12 cellular contexts compared by ENCODE assay signal in genomic region chr7:139762886-139763285, GRCh38. TPM values are rescaled to one million over a fixed set of nuclear protein-coding genes. Genes with fewer than 3 reads are reported as not detected.
DNase-seq lines count a peak whose midpoint lies in the region; ATAC-seq, FAIRE-seq and TF ChIP-seq lines count a peak whose summit lies in the region.
"Had no signal": no experiment of that assay in that cellular context is flagged by ENCODE, and none has a peak within 500 bp of the region (broad histone marks: within the 10 kb centered on the region; RNA-seq: fewer than 3 reads in every experiment).

No MANE protein-coding gene starts in this region.

- peak overlapping the region in 5 of 12 donors; percentile 7 to 38 (median 13) for H3K27ac ChIP-seq in heart left ventricle
- H3K27ac ChIP-seq in pancreas: no peak overlapping the region

- H3K9me3 ChIP-seq in adipocyte (ENCODE audit: control insufficient read depth, low read length): no peaks in the 10 kb centered on the region
- H3K9me3 ChIP-seq in heart left ventricle: no peaks in the 10 kb centered on the region
- no peaks in the 10 kb centered on the region for H3K9me3 ChIP-seq in pancreas

- H3K4me3 ChIP-seq in adipocyte (ENCODE audit: low read length): no peak overlapping the region
- no peak overlapping the region for H3K4me3 ChIP-seq in heart left ventricle
- no peak overlapping the region for H3K4me3 ChIP-seq in pancreas
- H3K4me3 ChIP-seq: dorsolateral prefrontal cortex had no signal

- H3K27me3 ChIP-seq in adipocyte (replicated peaks; ENCODE audit: control insufficient read depth, insufficient read depth, low read length): no peaks in the 10 kb centered on the region
- H3K27me3 ChIP-seq in heart left ventricle: no peaks in the 10 kb centered on the region
- no peaks in the 10 kb centered on the region for H3K27me3 ChIP-seq in pancreas
- H3K27me3 ChIP-seq: dorsolateral prefrontal cortex had no signal

- H3K9ac ChIP-seq in adipocyte (ENCODE audit: low read length): no peak overlapping the region

- peaks cover 6% of the 10 kb centered on the region for H3K36me3 ChIP-seq in adipocyte (ENCODE audit: control insufficient read depth, insufficient read depth, low read length, severe bottlenecking)
- H3K36me3 ChIP-seq in heart left ventricle: peaks cover 0 to 9% (median 0%) of the 10 kb centered on the region in 9 donors
- H3K36me3 ChIP-seq in pancreas: no peaks in the 10 kb centered on the region

- peaks cover 22% of the 10 kb centered on the region for H3K4me1 ChIP-seq in adipocyte (ENCODE audit: control insufficient read depth, insufficient read depth, low read length)
- H3K4me1 ChIP-seq in heart left ventricle: peaks cover 5 to 90% (median 51%) of the 10 kb centered on the region in 12 donors
- peaks cover 0 to 11% (median 3%) of the 10 kb centered on the region in 3 donors for H3K4me1 ChIP-seq in pancreas

- peak in 3 of 4 donors; percentile 44 to 68 (median 50) for ATAC-seq in heart left ventricle
- ATAC-seq in pancreas: peak in 3 of 4 donors; percentile 21 to 64 (median 60)
- ATAC-seq in HG03175 (IDR thresholded peaks at IDR 0.05; ENCODE audit: unreplicated experiment): no peak
- no peak for ATAC-seq in HG03571 (IDR thresholded peaks at IDR 0.05; ENCODE audit: unreplicated experiment)

- TF ChIP-seq CTCF in heart left ventricle (IDR thresholded peaks at IDR 0.05) (no peak), pancreas (IDR thresholded peaks at IDR 0.05) (no peak)

- intact Hi-C loops in heart left ventricle (cut with DNase I) (no loop called here), pancreas (cut with DNase I) (loop anchor here in 1 of 3 donors (10.0 kb wide), 1 partner anchor 118 kb away; no protein-coding TSS in a partner anchor)

- peak; percentile 69 for DNase-seq in H4 (ENCODE audit: low spot score)
- DNase-seq in adipocyte (ENCODE audit: low read depth): peak; percentile 60
- DNase-seq in heart left ventricle: no peak
- no peak for DNase-seq in pancreas
- DNase-seq in T-helper 9 cell: no peak
- DNase-seq in stimulated activated naive CD4-positive, alpha-beta T cell (lab: John Stamatoyannopoulos, UW): no peak
- DNase-seq: activated T-cell treated with anti-CD3 and anti-CD28 coated beads for 4 hours, DND-41, dorsolateral prefrontal cortex, NCI-H1092 had no signal

- no peak for FAIRE-seq in pancreas (lab: Jason Lieb, UNC)

- 27 to 42% (median 34%) methylated on average over 2 of the region's 2 CpGs for WGBS in heart left ventricle, 4 donors
- 80 to 89% methylated on average over 2 of the region's 2 CpGs for WGBS in pancreas, 2 donors

- no peak for TF ChIP-seq POLR2A in heart left ventricle (IDR thresholded peaks at IDR 0.05)

RNA-seq across cellular contexts. Expression of gene HIPK2, which starts 14.9 kb away (rescaled TPM):
- 12.5 and 15.4 TPM in 2 replicates for total RNA-seq in H4 (2014; rRNA removed; shearing (Covaris generic))
- total RNA-seq in heart left ventricle: 100 to 1,000 TPM; 102 to 244 (median 143) TPM
- polyA plus RNA-seq in heart left ventricle: 100 to 1,000 TPM in 1 of 2 donors, 10 to 100 TPM in 1; 43.2 to 205 TPM
- 10 to 100 TPM; 21.4 to 49.0 (median 26.5) TPM for total RNA-seq in pancreas
- 1 to 10 TPM; 6.7 to 9.8 TPM for polyA plus RNA-seq in pancreas

Comparison
In these comparisons a context has a peak if more than half of its experiments do, and no peak if none do; other contexts are left out.
1. DNase-seq: peak in H4 (single experiment) and adipocyte (single experiment); none in heart left ventricle (0 of 5), pancreas (0 of 6), T-helper 9 cell (single experiment) and stimulated activated naive CD4-positive, alpha-beta T cell (0 of 6).
2. ATAC-seq: peak in heart left ventricle (3 of 4) and pancreas (3 of 4); none in HG03175 (single experiment) and HG03571 (single experiment).